Comparison of ENCODE assay signal across 13 cellular contexts in genomic region chr17:12765544-12765943, GRCh38. TPM values are rescaled to one million over a fixed set of nuclear protein-coding genes. Genes with fewer than 3 reads are reported as not detected.
DNase-seq lines count a peak whose midpoint lies in the region; ATAC-seq and TF ChIP-seq lines count a peak whose summit lies in the region.
"Had no signal": no experiment of that assay in that cellular context is flagged by ENCODE, and none has a peak within 500 bp of the region (broad histone marks: within the 10 kb centered on the region; RNA-seq: fewer than 3 reads in every experiment).

No MANE protein-coding gene starts in this region.

- H3K36me3 Mint-ChIP-seq in activated T-helper 17 cell treated with anti-CD3 and anti-CD28 coated beads, Interleukin-2, amount 50 U/mL, for 72 hours (ENCODE audit: low read depth), result no peaks in the 10 kb centered on the region

- H3K27ac Mint-ChIP-seq in activated T-helper 17 cell treated with anti-CD3 and anti-CD28 coated beads, Interleukin-2, amount 50 U/mL, for 72 hours, result no peak overlapping the region

- no peak for DNase-seq in Right ventricle myocardium inferior (ENCODE audit: missing footprints)
- no peak for DNase-seq in left ventricle myocardium inferior
- DNase-seq in amniotic stem cell (lab: John Stamatoyannopoulos, UW), result peak; percentile 84
- peak; percentile 68 for DNase-seq in right atrium auricular region (ENCODE audit: low spot score)
- DNase-seq in OCI-M2 (lab: John Stamatoyannopoulos, UW; ENCODE audit: unreplicated experiment), result no peak
- DNase-seq in coronary artery (ENCODE audit: low spot score), result no peak
- DNase-seq: BE2C; effector CD4-positive, alpha-beta T cell; KG1; lower lobe of right lung; NCI-H69 had no signal

- H3K27me3 ChIP-seq in left ventricle myocardium inferior (ENCODE audit: low read depth) (no peaks in the 10 kb centered on the region), right atrium auricular region (no peaks in the 10 kb centered on the region)
- H3K27me3 ChIP-seq: BE2C had no signal

- H3K9me3 ChIP-seq in left ventricle myocardium inferior (replicated peaks) (no peaks in the 10 kb centered on the region), right atrium auricular region (no peaks in the 10 kb centered on the region)
- H3K9me3 ChIP-seq: BE2C, lower lobe of right lung had no signal

- H3K4me1 ChIP-seq in left ventricle myocardium inferior (peaks cover 13% of the 10 kb centered on the region), right atrium auricular region (peaks cover 0 to 10% of the 10 kb centered on the region in 2 donors)
- H3K4me1 ChIP-seq: BE2C, lower lobe of right lung had no signal

- H3K36me3 ChIP-seq in left ventricle myocardium inferior (peaks cover 12% of the 10 kb centered on the region), right atrium auricular region (peaks cover 20% of the 10 kb centered on the region)
- H3K36me3 ChIP-seq: BE2C, lower lobe of right lung had no signal

- H3K27me3 Mint-ChIP-seq in activated T-helper 17 cell treated with anti-CD3 and anti-CD28 coated beads, Interleukin-2, amount 50 U/mL, for 72 hours, result peaks cover 11% of the 10 kb centered on the region

- intact Hi-C loops in Right ventricle myocardium inferior (cut with DNase I), result no loop called here
- intact Hi-C loops in left ventricle myocardium inferior (cut with micrococcal nuclease), result no loop called here

- H3K4me3 Mint-ChIP-seq in activated T-helper 17 cell treated with anti-CD3 and anti-CD28 coated beads, Interleukin-2, amount 50 U/mL, for 72 hours, result no peak overlapping the region

- TF ChIP-seq CTCF in left ventricle myocardium inferior (IDR thresholded peaks at IDR 0.05; ENCODE audit: borderline replicate concordance) (no peak), right atrium auricular region (IDR thresholded peaks at IDR 0.05) (no peak), coronary artery (IDR thresholded peaks at IDR 0.05) (no peak)

- H3K9me3 Mint-ChIP-seq in activated T-helper 17 cell treated with anti-CD3 and anti-CD28 coated beads, Interleukin-2, amount 50 U/mL, for 72 hours, result peaks cover 14% of the 10 kb centered on the region

- H3K4me3 ChIP-seq in left ventricle myocardium inferior, result no peak overlapping the region
- H3K4me3 ChIP-seq in right atrium auricular region, result no peak overlapping the region
- H3K4me3 ChIP-seq in coronary artery, result no peak overlapping the region
- H3K4me3 ChIP-seq: lower lobe of right lung had no signal

- H3K27ac ChIP-seq in left ventricle myocardium inferior (replicated peaks) (no peak overlapping the region), right atrium auricular region (peak overlapping the region in 1 of 2 donors; percentile 21), coronary artery (no peak overlapping the region)
- H3K27ac ChIP-seq: lower lobe of right lung had no signal

- H3K4me1 Mint-ChIP-seq in activated T-helper 17 cell treated with anti-CD3 and anti-CD28 coated beads, Interleukin-2, amount 50 U/mL, for 72 hours, result no peaks in the 10 kb centered on the region

- ATAC-seq in Right ventricle myocardium inferior, result peak; percentile 80
- no peak for ATAC-seq in HG03039 (IDR thresholded peaks at IDR 0.05; ENCODE audit: unreplicated experiment)
- no peak for ATAC-seq in activated T-helper 17 cell treated with anti-CD3 and anti-CD28 coated beads, Interleukin-2, amount 50 U/mL, for 72 hours (replicated peaks)
- ATAC-seq: lower lobe of right lung had no signal

RNA-seq across cellular contexts. Expression of gene ARHGAP44, which starts 23.8 kb away (rescaled TPM):
- total RNA-seq in Right ventricle myocardium inferior (8.6 TPM), left ventricle myocardium inferior (7.2 TPM), right atrium auricular region (10 to 100 TPM in 1 of 2 donors, 1 to 10 TPM in 1; 7.8 to 12.2 TPM)
- total RNA-seq in activated T-helper 17 cell treated with anti-CD3 and anti-CD28 coated beads, Interleukin-2, amount 50 U/mL, for 72 hours, result under 1 TPM in 1 of 2 donors, not detected in 1; 0.48 TPM

Comparison
In these comparisons a context has a peak if more than half of its experiments do, and no peak if none do; other contexts are left out.
1. DNase-seq: peak in amniotic stem cell (single experiment) and right atrium auricular region (single experiment); none in Right ventricle myocardium inferior (single experiment), left ventricle myocardium inferior (single experiment), OCI-M2 (single experiment) and coronary artery (single experiment).